In the genomic region with DNA sequence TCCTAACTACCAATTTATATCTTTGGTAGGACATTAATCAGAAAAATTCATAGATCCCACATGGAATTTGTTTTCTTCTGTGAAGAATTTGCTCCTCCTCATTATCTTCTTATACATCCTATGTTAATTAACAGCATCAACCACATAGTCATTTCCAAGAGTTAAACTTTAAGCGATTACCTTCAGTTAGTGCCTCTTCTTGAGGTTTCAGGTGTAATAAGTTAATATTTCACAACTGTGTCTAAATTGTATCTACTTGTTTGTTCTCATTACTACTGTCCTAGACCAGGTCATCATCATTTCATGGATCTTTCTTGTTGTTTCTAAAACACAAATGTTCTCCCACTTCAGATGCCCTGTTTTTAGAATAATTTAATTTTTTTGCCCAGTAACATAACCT, we compare ENCODE assay signal across 20 cellular contexts.
DNase-seq lines count a peak whose midpoint lies in the region; ATAC-seq, FAIRE-seq and TF ChIP-seq lines count a peak whose summit lies in the region.
"Had no signal": no experiment of that assay in that cellular context is flagged by ENCODE, and none has a peak within 500 bp of the region (broad histone marks: within the 10 kb centered on the region; RNA-seq: fewer than 3 reads in every experiment).

No MANE protein-coding gene starts in this region.

- POLR2A ChIA-PET in GM12878 (lab: Charles Lee), result interaction anchor here (0.5 kb wide), 1 partner anchor 213 kb away, joined by 8 read pairs; no protein-coding TSS in a partner anchor

- SMC1A ChIA-PET in GM12878 (lab: Charles Lee; ENCODE audit: uncharacterized antibody, unreplicated experiment), result interaction anchor here (1.1 to 2.1 kb wide), 4 partner anchors 13 to 58 kb away, joined by 3 to 6 read pairs (median 4); no protein-coding TSS in a partner anchor

- H4K20me1 ChIP-seq in GM12878 (ENCODE audit: control insufficient read depth, insufficient read depth), result no peaks in the 10 kb centered on the region

- no peak for TF ChIP-seq POLR2A in GM12878 (IDR thresholded peaks at IDR 0.05; ENCODE audit: low read depth, low read length)
- no peak for TF ChIP-seq POLR2A in right lobe of liver (IDR thresholded peaks at IDR 0.05)

- H3K4me1 ChIP-seq in GM12878 (ENCODE audit: control insufficient read depth, insufficient read depth, low read length) (no peaks in the 10 kb centered on the region), right lobe of liver (no peaks in the 10 kb centered on the region)
- H3K4me1 ChIP-seq: SJSA1 had no signal

- no peak for DNase-seq in GM12878 (ENCODE audit: low read depth, low spot score)
- no peak for DNase-seq in stimulated activated naive CD4-positive, alpha-beta T cell treated with Interleukin-2 at 50 U/mL for 16 hours (lab: John Stamatoyannopoulos, UW)
- no peak for DNase-seq in NCI-H2029 treated with DMSO at 0.1 percent for 48 hours (lab: John Stamatoyannopoulos, UW)
- no peak for DNase-seq in right lobe of liver
- DNase-seq: COR-L47, GF-D8, H9, KBM-7, MV-4-11, NCI-H1436, NCI-H2029, NCI-H2171 treated with DMSO at 0.1 percent for 48 hours, NCI-H82, PC-9, SW 1271 had no signal

- H3K27ac ChIP-seq in GM12878 (ENCODE audit: control insufficient read depth, insufficient read depth) (no peak overlapping the region), right lobe of liver (no peak overlapping the region)
- H3K27ac ChIP-seq: PC-9, SJSA1 had no signal

- no peaks in the 10 kb centered on the region for H3K27me3 ChIP-seq in GM12878 (replicated peaks in 1 of 2; ENCODE audit: control insufficient read depth in 2 of 2, insufficient read depth in 2 of 2, low read length in 1 of 2)
- no peaks in the 10 kb centered on the region for H3K27me3 ChIP-seq in right lobe of liver
- H3K27me3 ChIP-seq: SJSA1 had no signal

- ATAC-seq in GM18873 (IDR thresholded peaks at IDR 0.05; ENCODE audit: low FRiP score, unreplicated experiment) (peak; percentile 62), GM19468 (IDR thresholded peaks at IDR 0.05; ENCODE audit: extremely low read depth, unreplicated experiment) (peak; percentile 48), HG03135 (IDR thresholded peaks at IDR 0.05; ENCODE audit: unreplicated experiment) (peak; percentile 84), GM12878 (peak; percentile 73), GM21723 (IDR thresholded peaks at IDR 0.05; ENCODE audit: unreplicated experiment) (no peak), right lobe of liver (no peak)

- no peak overlapping the region for H3K9ac ChIP-seq in GM12878 (ENCODE audit: control insufficient read depth, insufficient read depth, low read length)

- BruUV-seq in GM12878 (replicated peaks; lab: Mats Ljungman, UMichigan), result no TSS peak

- intact Hi-C loops in GM12878 (cut with micrococcal nuclease; ENCODE audit: unreplicated experiment) (no loop called here), right lobe of liver (cut with DNase I) (no loop called here)

- TF ChIP-seq CTCF in GM12878 (IDR thresholded peaks at IDR 0.05 in 2 of 3, conservative IDR thresholded peaks at IDR 0.05 in 1 of 3; ENCODE audit: control insufficient read depth in 2 of 3, extremely low read depth in 1 of 3, insufficient read depth in 1 of 3, low read depth in 3 of 3, low read length in 3 of 3) (no peak), right lobe of liver (IDR thresholded peaks at IDR 0.05) (no peak)

- RAD21 ChIA-PET in GM12878 (lab: Charles Lee; ENCODE audit: unreplicated experiment), result interaction anchor here (1.0 to 1.8 kb wide), 2 partner anchors 9 to 88 kb away, joined by 4 to 6 read pairs; no protein-coding TSS in a partner anchor

- TF ChIP-seq RAD21 in GM12878 (IDR thresholded peaks at IDR 0.05; ENCODE audit: insufficient read depth, low read depth, low read length), result no peak

- in situ Hi-C loops in GM12878 (cut with MboI), result no loop called here

- H3K36me3 ChIP-seq in GM12878 (ENCODE audit: control insufficient read depth in 2 of 2, insufficient read depth in 2 of 2, low read length in 1 of 2) (no peaks in the 10 kb centered on the region), right lobe of liver (no peaks in the 10 kb centered on the region)
- H3K36me3 ChIP-seq: SJSA1 had no signal

- CTCF ChIA-PET in GM12878 (lab: Yijun Ruan, JAX), result interaction anchor here (0.6 to 1.2 kb wide), 3 partner anchors 10 to 204 kb away, joined by 3 read pairs; no protein-coding TSS in a partner anchor

- no peaks in the 10 kb centered on the region for H3K79me2 ChIP-seq in GM12878 (ENCODE audit: control insufficient read depth, insufficient read depth, low read length)

- 43% methylated on average over 1 of the region's 1 CpG for WGBS in GM12878 (ENCODE audit: insufficient coverage, insufficient replicate concordance, low lambda C conversion rate, missing lambda C conversion rate)
- WGBS in right lobe of liver (ENCODE audit: insufficient coverage, low coverage, low lambda C conversion rate, missing lambda C conversion rate), result 50% methylated on average over 1 of the region's 1 CpG

- H3K4me2 ChIP-seq in GM12878 (ENCODE audit: control insufficient read depth, insufficient read depth), result no peak overlapping the region
- H3K4me2 ChIP-seq: PC-9 had no signal

- H3K4me3 ChIP-seq in GM12878 (no peak overlapping the region), right lobe of liver (no peak overlapping the region)
- H3K4me3 ChIP-seq: PC-9, SJSA1 had no signal

- no peak overlapping the region for H2AFZ ChIP-seq in GM12878 (ENCODE audit: control insufficient read depth, low read depth, low read length)
- H2AFZ ChIP-seq: PC-9 had no signal

- TF ChIP-seq EP300 in GM12878 (IDR thresholded peaks at IDR 0.05; ENCODE audit: borderline replicate concordance in 1 of 2, control insufficient read depth in 1 of 2, low read depth in 2 of 2, low read length in 2 of 2), result no peak

- H3K9me3 ChIP-seq in GM12878 (replicated peaks; ENCODE audit: control insufficient read depth, insufficient read depth, low read length) (no peaks in the 10 kb centered on the region; the same call in 2 of the 3 replicates), right lobe of liver (no peaks in the 10 kb centered on the region)

- FAIRE-seq in GM12878 (lab: Jason Lieb, UNC), result no peak

TF ChIP-seq in GM12878, 131 proteins besides CTCF, POLR2A, EP300 and RAD21:
- TF ChIP-seq MTA2 (IDR thresholded peaks at IDR 0.05; ENCODE audit: low read depth), result peak; percentile 82
- no peak for TF ChIP-seq RAD51 (IDR thresholded peaks at IDR 0.05)

Comparison
In these comparisons a context has a peak if more than half of its experiments do, and no peak if none do; other contexts are left out.
1. ATAC-seq: peak in GM18873 (single experiment), GM19468 (single experiment), HG03135 (single experiment) and GM12878 (single experiment); none in GM21723 (single experiment) and right lobe of liver (0 of 4).